Comparison of ENCODE assay signal across 14 cellular contexts in the genomic region with DNA sequence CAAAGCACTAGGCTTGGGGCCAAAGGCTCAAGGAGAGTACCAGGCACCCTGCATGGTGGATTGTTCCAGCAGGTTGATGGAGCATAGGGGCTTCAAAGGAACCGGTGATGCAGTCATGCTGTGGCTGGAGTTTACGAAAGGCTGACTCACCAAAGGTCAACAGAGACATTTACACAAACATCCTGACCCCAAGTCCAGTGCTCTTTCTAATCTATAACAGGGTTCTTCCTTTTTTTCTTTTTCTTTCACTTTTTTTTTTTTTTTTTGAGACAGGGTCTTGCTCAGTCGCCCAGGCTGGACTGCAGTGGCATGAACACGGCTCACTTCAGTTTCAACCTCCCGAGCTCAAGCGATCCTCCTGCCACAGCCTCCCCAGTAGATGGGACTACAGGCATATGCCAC. TPM values are rescaled to one million over a fixed set of nuclear protein-coding genes. Genes with fewer than 3 reads are reported as not detected.
DNase-seq lines count a peak whose midpoint lies in the region; ATAC-seq and TF ChIP-seq lines count a peak whose summit lies in the region.
"Had no signal": no experiment of that assay in that cellular context is flagged by ENCODE, and none has a peak within 500 bp of the region (broad histone marks: within the 10 kb centered on the region; RNA-seq: fewer than 3 reads in every experiment).

No MANE protein-coding gene starts in this region.

- peaks cover 10% of the 10 kb centered on the region for H3K79me2 ChIP-seq in PC-3 (ENCODE audit: low read length)
- H3K79me2 ChIP-seq: parathyroid adenoma had no signal

- TF ChIP-seq POLR2A in gastrocnemius medialis (IDR thresholded peaks at IDR 0.05), result no peak

- H2AFZ ChIP-seq in PC-3 (ENCODE audit: low read length), result no peak overlapping the region
- H2AFZ ChIP-seq: parathyroid adenoma had no signal

- peak overlapping the region; percentile 48 for H3K9ac ChIP-seq in PC-3 (ENCODE audit: low read length)
- H3K9ac ChIP-seq: parathyroid adenoma had no signal

- no peaks in the 10 kb centered on the region for H3F3A ChIP-seq in PC-3 (ENCODE audit: low read length, unreplicated experiment)

- intact Hi-C loops in PC-3 (cut with micrococcal nuclease) (no loop called here), gastrocnemius medialis (cut with DNase I; ENCODE audit: low total_unique reads) (no loop called here)

- no peaks in the 10 kb centered on the region for H3K9me2 ChIP-seq in PC-3 (replicated peaks; ENCODE audit: low read length)

- POLR2A ChIA-PET in PC-3 (lab: Charles Lee; ENCODE audit: unreplicated experiment), result no interaction called here

- H3K27me3 ChIP-seq in PC-3 (ENCODE audit: low read length), result no peaks in the 10 kb centered on the region
- peaks cover 9 to 27% (median 12%) of the 10 kb centered on the region in 3 donors for H3K27me3 ChIP-seq in gastrocnemius medialis
- H3K27me3 ChIP-seq: testis had no signal

- H3K27ac ChIP-seq in PC-3 (ENCODE audit: low read length) (peak overlapping the region; percentile 84), gastrocnemius medialis (no peak overlapping the region)
- H3K27ac ChIP-seq: heart right ventricle, parathyroid adenoma, testis had no signal

- H3K4me3 ChIP-seq in PC-3 (ENCODE audit: low read length) (peak overlapping the region; percentile 19), epithelial cell of proximal tubule (ENCODE audit: low read depth, low read length) (no peak overlapping the region), gastrocnemius medialis (no peak overlapping the region)
- H3K4me3 ChIP-seq: heart right ventricle, testis had no signal

- H3K4me1 ChIP-seq in PC-3 (ENCODE audit: insufficient read depth, low read length) (peaks cover 25% of the 10 kb centered on the region), gastrocnemius medialis (no peaks in the 10 kb centered on the region)
- H3K4me1 ChIP-seq: parathyroid adenoma, testis had no signal

- H3K36me3 ChIP-seq in PC-3 (ENCODE audit: low read depth, low read length) (no peaks in the 10 kb centered on the region), gastrocnemius medialis (no peaks in the 10 kb centered on the region)
- H3K36me3 ChIP-seq: heart right ventricle had no signal

- H3K4me2 ChIP-seq in PC-3 (ENCODE audit: low read length), result peak overlapping the region; percentile 64

- CTCF ChIA-PET in PC-3 (lab: Charles Lee), result no interaction called here

- H4K20me1 ChIP-seq in PC-3 (ENCODE audit: low read length), result no peaks in the 10 kb centered on the region

- TF ChIP-seq CTCF in PC-3 (conservative IDR thresholded peaks at IDR 0.05; ENCODE audit: low read depth, low read length) (no peak), epithelial cell of proximal tubule (conservative IDR thresholded peaks at IDR 0.05; ENCODE audit: low read depth, low read length) (no peak), gastrocnemius medialis (IDR thresholded peaks at IDR 0.05 in 4 of 5, conservative IDR thresholded peaks at IDR 0.05 in 1 of 5) (no peak)

- peak; percentile 74 for ATAC-seq in PC-3
- ATAC-seq in gastrocnemius medialis, result no peak
- ATAC-seq in GM19351 (IDR thresholded peaks at IDR 0.05; ENCODE audit: unreplicated experiment), result no peak
- ATAC-seq in HG03108 (IDR thresholded peaks at IDR 0.05; ENCODE audit: unreplicated experiment), result no peak
- ATAC-seq: heart right ventricle had no signal

- DNase-seq in A172 (ENCODE audit: low spot score) (peak; percentile 57), HCEC 1CT (peak; percentile 76), PC-3 (peak; percentile 91), epithelial cell of proximal tubule (ENCODE audit: low read depth) (peak; percentile 75), gastrocnemius medialis (no peak)
- no peak for DNase-seq in stimulated activated CD4-positive, alpha-beta T cell treated with anti-CD3 and anti-CD28 coated beads, Interleukin-12 subunit alpha, Interleukin-12 subunit beta, amount 100 ng/mL, for 4 hours
- DNase-seq: activated CD4-positive, alpha-beta T cell treated with anti-CD3 and anti-CD28 coated beads, Interleukin-2, amount 50 U/mL, for 48 hours; heart right ventricle; NCI-H1436 treated with DMSO at 0.1 percent for 48 hours; NCI-H510A; testis had no signal

- H3K9me3 ChIP-seq in PC-3 (ENCODE audit: low read length) (no peaks in the 10 kb centered on the region), gastrocnemius medialis (no peaks in the 10 kb centered on the region)
- H3K9me3 ChIP-seq: heart right ventricle, testis had no signal

- BruUV-seq in PC-3 (replicated peaks; lab: Mats Ljungman, UMichigan), result no TSS peak

- in situ Hi-C loops in gastrocnemius medialis (cut with MboI; ENCODE audit: low sequenced_read_pairs in 4 of 4), result no loop called here

RNA-seq across cellular contexts. Expression of a gene that starts 35.6 kb away (rescaled TPM):
- total RNA-seq in A172 (2014; rRNA removed; shearing (Covaris generic)), result not detected in 2 replicates
- total RNA-seq in PC-3 (2014; rRNA removed), result not detected in 2 replicates
- not detected in 2 replicates for total RNA-seq in epithelial cell of proximal tubule
- total RNA-seq in gastrocnemius medialis, result not detected
- total RNA-seq: heart right ventricle had no signal

RNA-seq across cellular contexts. Expression of a gene that starts 36.5 kb away (rescaled TPM):
- total RNA-seq in A172 (2014; rRNA removed; shearing (Covaris generic)), result 10.3 and 17.6 TPM in 2 replicates
- total RNA-seq in PC-3 (2014; rRNA removed) (13.3 and 16.1 TPM in 2 replicates), epithelial cell of proximal tubule (12.9 and 16.4 TPM in 2 replicates), gastrocnemius medialis (10 to 100 TPM in 3 of 4 donors, 1 to 10 TPM in 1; 8.0 to 15.5 (median 13.4) TPM)

Comparison
In these comparisons a context has a peak if more than half of its experiments do, and no peak if none do; other contexts are left out.
1. DNase-seq: peak in A172 (single experiment), HCEC 1CT (single experiment), PC-3 (single experiment) and epithelial cell of proximal tubule (single experiment); none in gastrocnemius medialis (0 of 2) and stimulated activated CD4-positive, alpha-beta T cell treated with anti-CD3 and anti-CD28 coated beads, Interleukin-12 subunit alpha, Interleukin-12 subunit beta, amount 100 ng/mL, for 4 hours (single experiment).